ENCODE assay signal across 32 cellular contexts in genomic region chr7:21959387-21959776, GRCh38.
"Had no signal": no experiment of that assay in that cellular context is flagged by ENCODE, and none has a peak within 500 bp of the region (broad histone marks: within the 10 kb centered on the region; RNA-seq: fewer than 3 reads in every experiment).

No MANE protein-coding gene starts in this region.

- H3K36me3 ChIP-seq: ascending aorta, breast epithelium, cardiac muscle cell, colonic mucosa, gastrocnemius medialis, heart right ventricle had no signal

- FAIRE-seq: endometrium had no signal

- H3K4me1 Mint-ChIP-seq: activated CD4-positive, alpha-beta memory T cell treated with anti-CD3 and anti-CD28 coated beads, Interleukin-2, amount 10 ng/mL, durations not matched to agents 7 days and 5 days; activated CD4-positive, alpha-beta T cell treated with anti-CD3 and anti-CD28 coated beads, Interleukin-2, amount 10 ng/mL, durations not matched to agents 7 days and 5 days; activated naive CD4-positive, alpha-beta T cell treated with anti-CD3 and anti-CD28 coated beads, Interleukin-2, amount 10 ng/mL, durations not matched to agents 7 days and 5 days; T-helper 17 cell had no signal

- H3K36me3 Mint-ChIP-seq: activated naive CD4-positive, alpha-beta T cell treated with anti-CD3 and anti-CD28 coated beads, Interleukin-2, amount 10 ng/mL, durations not matched to agents 7 days and 5 days; activated naive CD4-positive, alpha-beta T cell treated with anti-CD3 and anti-CD28 coated beads, Interleukin-2, amount 50 U/mL, for 72 hours; activated naive CD8-positive, alpha-beta T cell treated with anti-CD3 and anti-CD28 coated beads, Interleukin-2, amount 10 ng/mL, durations not matched to agents 7 days and 5 days; brain had no signal

- H3K27ac ChIP-seq: ascending aorta, breast epithelium, cardiac muscle cell, colonic mucosa, foreskin keratinocyte, gastrocnemius medialis, heart right ventricle had no signal

- H3K27ac Mint-ChIP-seq: activated CD4-positive, alpha-beta memory T cell treated with anti-CD3 and anti-CD28 coated beads, Interleukin-2, amount 10 ng/mL, durations not matched to agents 7 days and 5 days; activated CD4-positive, alpha-beta T cell treated with anti-CD3 and anti-CD28 coated beads, Interleukin-2, amount 10 ng/mL, durations not matched to agents 7 days and 5 days; activated naive CD4-positive, alpha-beta T cell treated with anti-CD3 and anti-CD28 coated beads, Interleukin-2, amount 10 ng/mL, durations not matched to agents 7 days and 5 days; activated naive CD4-positive, alpha-beta T cell treated with anti-CD3 and anti-CD28 coated beads, Interleukin-2, amount 50 U/mL, for 72 hours; activated naive CD8-positive, alpha-beta T cell treated with anti-CD3 and anti-CD28 coated beads, Interleukin-2, amount 10 ng/mL, durations not matched to agents 7 days and 5 days; activated T-cell treated with anti-CD3 and anti-CD28 coated beads, Interleukin-2, amount 50 U/mL, for 24 hours; activated T-cell treated with anti-CD3 and anti-CD28 coated beads, Interleukin-2, amount 50 U/mL, for 72 hours; brain; T-helper 17 cell; T-helper 2 cell treated with Interferon-gamma antibody and Interleukin-4, amounts not matched to agents 5 μg/mL and 100 μg/mL, for 36 hours had no signal

- H3K27me3 Mint-ChIP-seq: activated T-cell treated with anti-CD3 and anti-CD28 coated beads, Interleukin-2, amount 50 U/mL, for 24 hours had no signal

- DNase-seq: activated CD4-positive, alpha-beta memory T cell treated with anti-CD3 and anti-CD28 coated beads, Interleukin-2, amount 10 ng/mL, durations not matched to agents 7 days and 5 days; activated CD4-positive, alpha-beta T cell treated with anti-CD3 and anti-CD28 coated beads for 1 hour; activated CD4-positive, alpha-beta T cell treated with anti-CD3 and anti-CD28 coated beads for 4 hours; activated CD4-positive, alpha-beta T cell treated with anti-CD3 and anti-CD28 coated beads, Interleukin-2, amount 10 ng/mL, durations not matched to agents 7 days and 5 days; activated CD4-positive, alpha-beta T cell treated with anti-CD3 and anti-CD28 coated beads, Interleukin-2, amount 50 U/mL, for 4 hours; activated CD8-positive, alpha-beta memory T cell treated with anti-CD3 and anti-CD28 coated beads, Interleukin-2, amount 50 U/mL, for 48 hours; activated gamma-delta T cell; activated naive CD4-positive, alpha-beta T cell; activated naive CD4-positive, alpha-beta T cell treated with anti-CD3 and anti-CD28 coated beads, Interleukin-2, amount 10 ng/mL, durations not matched to agents 7 days and 5 days; activated naive CD8-positive, alpha-beta T cell treated with anti-CD3 and anti-CD28 coated beads, Interleukin-2, amount 10 ng/mL, durations not matched to agents 7 days and 5 days; activated T-cell treated with anti-CD3 and anti-CD28 coated beads for 4 hours; activated T-cell treated with anti-CD3 and anti-CD28 coated beads, Interleukin-2, amount 50 U/mL, for 24 hours; activated T-cell treated with anti-CD3 and anti-CD28 coated beads, Interleukin-2, amount 50 U/mL, for 72 hours; central memory CD4-positive, alpha-beta T cell; cerebellar nuclear complex; colonic mucosa; effector CD8-positive, alpha-beta T cell; foreskin keratinocyte; gastrocnemius medialis; glutamatergic neuron; heart right ventricle; T-helper 1 cell; T-helper 17 cell; T1000 had no signal

- H3K9me3 Mint-ChIP-seq: activated CD4-positive, alpha-beta memory T cell treated with anti-CD3 and anti-CD28 coated beads, Interleukin-2, amount 10 ng/mL, durations not matched to agents 7 days and 5 days; activated CD4-positive, alpha-beta T cell treated with anti-CD3 and anti-CD28 coated beads, Interleukin-2, amount 10 ng/mL, durations not matched to agents 7 days and 5 days; activated naive CD4-positive, alpha-beta T cell treated with anti-CD3 and anti-CD28 coated beads, Interleukin-2, amount 10 ng/mL, durations not matched to agents 7 days and 5 days; activated naive CD4-positive, alpha-beta T cell treated with anti-CD3 and anti-CD28 coated beads, Interleukin-2, amount 50 U/mL, for 72 hours; activated T-cell treated with anti-CD3 and anti-CD28 coated beads, Interleukin-2, amount 50 U/mL, for 24 hours; T-helper 2 cell treated with Interferon-gamma antibody and Interleukin-4, amounts not matched to agents 5 μg/mL and 100 μg/mL, for 36 hours had no signal

- ATAC-seq: activated naive CD4-positive, alpha-beta T cell treated with anti-CD3 and anti-CD28 coated beads, Interleukin-2, amount 50 U/mL, for 72 hours; activated T-cell treated with anti-CD3 and anti-CD28 coated beads, Interleukin-2, amount 50 U/mL, for 72 hours; esophagus mucosa; foreskin keratinocyte; gastrocnemius medialis; heart right ventricle; T-helper 17 cell had no signal

- H3K9me3 ChIP-seq: ascending aorta, breast epithelium, colonic mucosa, gastrocnemius medialis, heart right ventricle had no signal

- H3K4me1 ChIP-seq: ascending aorta, breast epithelium, colonic mucosa had no signal

- H3K4me3 Mint-ChIP-seq: activated CD4-positive, alpha-beta memory T cell treated with anti-CD3 and anti-CD28 coated beads, Interleukin-2, amount 10 ng/mL, durations not matched to agents 7 days and 5 days; activated CD4-positive, alpha-beta T cell treated with anti-CD3 and anti-CD28 coated beads, Interleukin-2, amount 10 ng/mL, durations not matched to agents 7 days and 5 days; activated naive CD4-positive, alpha-beta T cell treated with anti-CD3 and anti-CD28 coated beads, Interleukin-2, amount 10 ng/mL, durations not matched to agents 7 days and 5 days; activated naive CD8-positive, alpha-beta T cell treated with anti-CD3 and anti-CD28 coated beads, Interleukin-2, amount 10 ng/mL, durations not matched to agents 7 days and 5 days; activated T-cell treated with anti-CD3 and anti-CD28 coated beads, Interleukin-2, amount 50 U/mL, for 24 hours; activated T-cell treated with anti-CD3 and anti-CD28 coated beads, Interleukin-2, amount 50 U/mL, for 72 hours; brain; T-helper 17 cell; T-helper 2 cell treated with Interferon-gamma antibody and Interleukin-4, amounts not matched to agents 5 μg/mL and 100 μg/mL, for 36 hours had no signal

- H3K4me3 ChIP-seq: ascending aorta, breast epithelium, cardiac muscle cell, colonic mucosa, gastrocnemius medialis, heart right ventricle had no signal
